Comparison of ENCODE assay signal across 9 cellular contexts in genomic region chr5:132258102-132259060, GRCh38. TPM values are rescaled to one million over a fixed set of nuclear protein-coding genes. Genes with fewer than 3 reads are reported as not detected.
DNase-seq lines count a peak whose midpoint lies in the region; ATAC-seq and TF ChIP-seq lines count a peak whose summit lies in the region.
"Had no signal": no experiment of that assay in that cellular context is flagged by ENCODE, and none has a peak within 500 bp of the region (broad histone marks: within the 10 kb centered on the region; RNA-seq: fewer than 3 reads in every experiment).

No MANE protein-coding gene starts in this region.

- TF ChIP-seq CTCF in lower lobe of right lung (IDR thresholded peaks at IDR 0.05), result no peak
- TF ChIP-seq CTCF in type B pancreatic cell (conservative IDR thresholded peaks at IDR 0.05), result no peak

- peak; percentile 4 for DNase-seq in activated CD4-positive, alpha-beta T cell treated with anti-CD3 and anti-CD28 coated beads for 36 hours
- no peak for DNase-seq in activated CD4-positive, alpha-beta T cell treated with anti-CD3 and anti-CD28 coated beads, Interleukin-2, amount 50 U/mL, for 1 hour
- DNase-seq in dermis blood vessel endothelial cell, result peak; percentile 65
- DNase-seq in lower lobe of right lung, result no peak
- DNase-seq in type B pancreatic cell (ENCODE audit: extremely low spot score, unreplicated experiment), result peak; percentile 65
- no peak for DNase-seq in erythroblast (lab: John Stamatoyannopoulos, UW)

- CTCF ChIA-PET in activated CD4-positive, alpha-beta T cell treated with anti-CD3 and anti-CD28 coated beads for 36 hours (lab: Charles Lee), result no interaction called here

- intact Hi-C loops in activated CD4-positive, alpha-beta T cell treated with anti-CD3 and anti-CD28 coated beads for 36 hours (cut with DNase I, micrococcal nuclease), result no loop called here
- intact Hi-C loops in lower lobe of right lung (cut with DNase I), result no loop called here

- H3K27me3 ChIP-seq in lower lobe of right lung (ENCODE audit: low read depth), result peaks cover 9% of the 10 kb centered on the region

- peaks cover 36% of the 10 kb centered on the region for H3K4me1 ChIP-seq in lower lobe of right lung

- POLR2A ChIA-PET in activated CD4-positive, alpha-beta T cell treated with anti-CD3 and anti-CD28 coated beads for 36 hours (lab: Charles Lee), result no interaction called here

- no peaks in the 10 kb centered on the region for H3K36me3 ChIP-seq in lower lobe of right lung

- no peaks in the 10 kb centered on the region for H3K9me3 Mint-ChIP-seq in activated CD4-positive, alpha-beta T cell treated with anti-CD3 and anti-CD28 coated beads for 36 hours (ENCODE audit: low read depth)
- H3K9me3 Mint-ChIP-seq in type B pancreatic cell, result no peaks in the 10 kb centered on the region

- no peaks in the 10 kb centered on the region for H3K36me3 Mint-ChIP-seq in activated CD4-positive, alpha-beta T cell treated with anti-CD3 and anti-CD28 coated beads for 36 hours (ENCODE audit: low read depth)
- peaks cover 11% of the 10 kb centered on the region for H3K36me3 Mint-ChIP-seq in type B pancreatic cell

- H3K4me1 Mint-ChIP-seq in activated CD4-positive, alpha-beta T cell treated with anti-CD3 and anti-CD28 coated beads for 36 hours, result peaks cover 15% of the 10 kb centered on the region
- peaks cover 30% of the 10 kb centered on the region for H3K4me1 Mint-ChIP-seq in type B pancreatic cell (ENCODE audit: unreplicated experiment)

- H3K9me3 ChIP-seq in lower lobe of right lung, result no peaks in the 10 kb centered on the region
- H3K9me3 ChIP-seq: A549 had no signal

- no peak for TF ChIP-seq POLR2A in erythroblast (IDR thresholded peaks at IDR 0.05; ENCODE audit: low read length)

- H3K4me3 ChIP-seq in lower lobe of right lung, result peak overlapping the region; percentile 54
- H3K4me3 ChIP-seq: A549 had no signal

- H3K4me3 Mint-ChIP-seq in activated CD4-positive, alpha-beta T cell treated with anti-CD3 and anti-CD28 coated beads for 36 hours, result no peak overlapping the region
- peak overlapping the region; percentile 87 for H3K4me3 Mint-ChIP-seq in type B pancreatic cell

- peak overlapping the region; percentile 63 for H3K27ac ChIP-seq in lower lobe of right lung

- H3K27ac Mint-ChIP-seq in activated CD4-positive, alpha-beta T cell treated with anti-CD3 and anti-CD28 coated beads for 36 hours, result no peak overlapping the region
- peak overlapping the region; percentile 79 for H3K27ac Mint-ChIP-seq in type B pancreatic cell

- peaks cover 6% of the 10 kb centered on the region for H3K27me3 Mint-ChIP-seq in activated CD4-positive, alpha-beta T cell treated with anti-CD3 and anti-CD28 coated beads for 36 hours
- no peaks in the 10 kb centered on the region for H3K27me3 Mint-ChIP-seq in type B pancreatic cell

- no peak for ATAC-seq in activated CD4-positive, alpha-beta T cell treated with anti-CD3 and anti-CD28 coated beads for 36 hours
- ATAC-seq in lower lobe of right lung (peak; percentile 30 to 39), HG03460 (IDR thresholded peaks at IDR 0.05; ENCODE audit: unreplicated experiment) (no peak), GM19351 (IDR thresholded peaks at IDR 0.05; ENCODE audit: unreplicated experiment) (no peak)

RNA-seq across cellular contexts. Expression of gene PDLIM4, which starts 0.9 kb away (rescaled TPM):
- total RNA-seq in activated CD4-positive, alpha-beta T cell treated with anti-CD3 and anti-CD28 coated beads for 36 hours, result under 1 TPM; 0.21 to 0.23 TPM
- total RNA-seq in dermis blood vessel endothelial cell, result 31.0 and 51.6 TPM in 2 replicates
- 6.7 TPM for total RNA-seq in lower lobe of right lung
- 40.0 and 43.8 TPM in 2 replicates for total RNA-seq in type B pancreatic cell (ENCODE audit: low replicate concordance)

RNA-seq across cellular contexts. Expression of gene P4HA2, which starts 30.7 kb away (rescaled TPM):
- 1 to 10 TPM; 6.1 to 8.9 TPM for total RNA-seq in activated CD4-positive, alpha-beta T cell treated with anti-CD3 and anti-CD28 coated beads for 36 hours
- total RNA-seq in dermis blood vessel endothelial cell (55.7 and 62.8 TPM in 2 replicates), lower lobe of right lung (75.7 TPM), type B pancreatic cell (ENCODE audit: low replicate concordance) (38.5 and 56.3 TPM in 2 replicates)

RNA-seq across cellular contexts. Expression of gene SLC22A4, which starts 35.8 kb away (rescaled TPM):
- total RNA-seq in activated CD4-positive, alpha-beta T cell treated with anti-CD3 and anti-CD28 coated beads for 36 hours, result 1 to 10 TPM in 1 of 2 experiments, under 1 TPM in 1; 0.66 to 1.1 TPM
- total RNA-seq in dermis blood vessel endothelial cell (4.7 and 4.8 TPM in 2 replicates), lower lobe of right lung (8.5 TPM), type B pancreatic cell (ENCODE audit: low replicate concordance) (1.3 and 2.0 TPM in 2 replicates)

Comparison
In these comparisons a context has a peak if more than half of its experiments do, and no peak if none do; other contexts are left out.
1. DNase-seq: peak in activated CD4-positive, alpha-beta T cell treated with anti-CD3 and anti-CD28 coated beads for 36 hours (single experiment), dermis blood vessel endothelial cell (single experiment) and type B pancreatic cell (single experiment); none in activated CD4-positive, alpha-beta T cell treated with anti-CD3 and anti-CD28 coated beads, Interleukin-2, amount 50 U/mL, for 1 hour (single experiment), lower lobe of right lung (single experiment) and erythroblast (0 of 2).
2. ATAC-seq: peak in lower lobe of right lung (2 of 2); none in activated CD4-positive, alpha-beta T cell treated with anti-CD3 and anti-CD28 coated beads for 36 hours (single experiment), HG03460 (single experiment) and GM19351 (single experiment).